In genomic region chr14:69693823-69694729, GRCh38 we compare ENCODE assay signal across 1 cellular context.
TF ChIP-seq lines count a peak whose summit lies in the region.

No MANE protein-coding gene starts in this region.

TF ChIP-seq in K562, 482 proteins besides CTCF, POLR2A, EP300 and RAD21 (continued from another document and continues in another):
- TF ChIP-seq MGA (IDR thresholded peaks at IDR 0.05) (peak; percentile 38; the same call in 1 of the 2 replicates), ZNF23 (CRISPR knock-in tag; IDR thresholded peaks at IDR 0.05) (no peak), MAFF (IDR thresholded peaks at IDR 0.05; ENCODE audit: low read length) (peak; percentile 60), U2AF1 (optimal IDR thresholded peaks at IDR 0.05; ENCODE audit: low read depth, low read length) (no peak), RCOR1 (IDR thresholded peaks at IDR 0.05; ENCODE audit: borderline replicate concordance in 1 of 2, low read depth in 2 of 2, low read length in 2 of 2) (0 out of 4 replicates have a peak, but pooled peaks of 1 of the 2 experiments have one; percentile 10), PATZ1 (CRISPR knock-in tag; IDR thresholded peaks at IDR 0.05; ENCODE audit: borderline replicate concordance) (no peak), ZNF589 (CRISPR knock-in tag; IDR thresholded peaks at IDR 0.05; ENCODE audit: low read depth) (no peak), NFE2 (IDR thresholded peaks at IDR 0.05; ENCODE audit: low read depth) (peak; percentile 77), TFAP4 (CRISPR knock-in tag; IDR thresholded peaks at IDR 0.05; ENCODE audit: borderline replicate concordance) (peak; percentile 83), MNT (conservative IDR thresholded peaks at IDR 0.05) (peak; percentile 31 to 68; a peak in 3 of 4 replicates), ZNF395 (CRISPR knock-in tag; IDR thresholded peaks at IDR 0.05) (no peak; the same call in 1 of the 2 replicates), TAF9B (IDR thresholded peaks at IDR 0.05; ENCODE audit: partially characterized antibody) (peak; percentile 40), L3MBTL2 (IDR thresholded peaks at IDR 0.05) (peak; percentile 60; the same call in 1 of the 2 replicates), ATF3 (IDR thresholded peaks at IDR 0.05) (peak; percentile 48), ATF3 (CRISPR knock-in tag; conservative IDR thresholded peaks at IDR 0.05) (no peak), FOXP4 (CRISPR knock-in tag; IDR thresholded peaks at IDR 0.05; ENCODE audit: borderline replicate concordance) (no peak)
